Comparison of ENCODE assay signal across 8 cellular contexts in genomic region chr18:24427484-24427883, GRCh38. TPM values are rescaled to one million over a fixed set of nuclear protein-coding genes. Genes with fewer than 3 reads are reported as not detected.
A peak's percentile ranks its signal among the peaks of the same experiment; 100 is the strongest.
DNase-seq lines count a peak whose midpoint lies in the region; ATAC-seq and TF ChIP-seq lines count a peak whose summit lies in the region.

No MANE protein-coding gene starts in this region.

- peaks cover 18% of the 10 kb centered on the region for H3K4me1 ChIP-seq in SJSA1 (replicated peaks)
- H3K4me1 ChIP-seq in sigmoid colon, result peaks cover 0 to 11% (median 8%) of the 10 kb centered on the region in 4 donors

- no peak for TF ChIP-seq EP300 in sigmoid colon (IDR thresholded peaks at IDR 0.05)

- no peak for ATAC-seq in HG03039 (IDR thresholded peaks at IDR 0.05; ENCODE audit: unreplicated experiment)
- no peak for ATAC-seq in HG02970 (IDR thresholded peaks at IDR 0.05; ENCODE audit: low FRiP score, unreplicated experiment)

- intact Hi-C loops in sigmoid colon (cut with DNase I), result loop anchor here (5.0 to 10.0 kb wide), 3 partner anchors 65 to 245 kb away; no protein-coding TSS in a partner anchor

- no peak for TF ChIP-seq CTCF in sigmoid colon (IDR thresholded peaks at IDR 0.05)

- peak overlapping the region; percentile 87 for H3K4me3 Mint-ChIP-seq in T-helper 2 cell treated with Interferon-gamma antibody and Interleukin-4, amounts not matched to agents 5 μg/mL and 100 μg/mL, for 36 hours

- H3K36me3 Mint-ChIP-seq in T-helper 2 cell treated with Interferon-gamma antibody and Interleukin-4, amounts not matched to agents 5 μg/mL and 100 μg/mL, for 36 hours (ENCODE audit: low read depth), result peaks cover 23% of the 10 kb centered on the region

- H3K27ac ChIP-seq in SJSA1 (no peak overlapping the region), sigmoid colon (peak overlapping the region in 1 of 4 donors; percentile 85)

- WGBS in sigmoid colon, 2 donors, result 62% methylated on average over 3 of the region's 3 CpGs

- peaks cover 33% of the 10 kb centered on the region for H3K27me3 Mint-ChIP-seq in T-helper 2 cell treated with Interferon-gamma antibody and Interleukin-4, amounts not matched to agents 5 μg/mL and 100 μg/mL, for 36 hours (ENCODE audit: low read depth)

- H3K9me3 ChIP-seq in SJSA1 (replicated peaks) (0 out of 2 replicates have a peak, but pooled peaks cover 4% of the 10 kb centered on the region), sigmoid colon (no peaks in the 10 kb centered on the region)

- H3K27me3 ChIP-seq in SJSA1 (replicated peaks) (no peaks in the 10 kb centered on the region), sigmoid colon (peaks cover 0 to 18% (median 0%) of the 10 kb centered on the region in 3 donors)

- H3K9me3 Mint-ChIP-seq in T-helper 2 cell treated with Interferon-gamma antibody and Interleukin-4, amounts not matched to agents 5 μg/mL and 100 μg/mL, for 36 hours, result peaks cover 15% of the 10 kb centered on the region

- H3K4me1 Mint-ChIP-seq in T-helper 2 cell treated with Interferon-gamma antibody and Interleukin-4, amounts not matched to agents 5 μg/mL and 100 μg/mL, for 36 hours (ENCODE audit: low read depth), result peaks cover 10% of the 10 kb centered on the region

- H3K27ac Mint-ChIP-seq in T-helper 2 cell treated with Interferon-gamma antibody and Interleukin-4, amounts not matched to agents 5 μg/mL and 100 μg/mL, for 36 hours, result no peak overlapping the region

- no peak for TF ChIP-seq POLR2A in sigmoid colon (IDR thresholded peaks at IDR 0.05)

- DNase-seq in T-helper 2 cell treated with Interferon-gamma antibody and Interleukin-4, amounts not matched to agents 5 μg/mL and 100 μg/mL, for 36 hours (ENCODE audit: low spot score), result no peak
- DNase-seq in T-helper 2 cell, result no peak
- DNase-seq in SJSA1 (ENCODE audit: low read depth in 1 of 2, low spot score in 2 of 2), result no peak
- DNase-seq in fibroblast of peridontal ligament (ENCODE audit: extremely low read depth), result peak; percentile 13
- DNase-seq in sigmoid colon, result no peak
- no peak for DNase-seq in ureter (ENCODE audit: low spot score)

- H3K36me3 ChIP-seq in SJSA1 (peaks cover 9% of the 10 kb centered on the region), sigmoid colon (peaks cover 0 to 20% (median 0%) of the 10 kb centered on the region in 4 donors)

- H3K4me3 ChIP-seq in SJSA1 (peak overlapping the region; percentile 83; the same call in 1 of the 2 replicates), sigmoid colon (peak overlapping the region; percentile 83 to 90 (median 85))

RNA-seq across cellular contexts. Expression of gene IMPACT, which starts 1.0 kb away (rescaled TPM):
- 27.7 and 33.2 TPM in 2 replicates for total RNA-seq in SJSA1 (2014; rRNA removed; shearing (Covaris generic))
- 10 to 100 TPM; 15.6 to 24.6 (median 19.1) TPM for total RNA-seq in sigmoid colon
- 10 to 100 TPM; 11.7 to 14.4 (median 12.0) TPM for polyA plus RNA-seq in sigmoid colon
- 49.4 TPM for total RNA-seq in ureter

RNA-seq across cellular contexts. Expression of gene OSBPL1A, which starts 29.9 kb away (rescaled TPM):
- 34.6 and 40.7 TPM in 2 replicates for total RNA-seq in SJSA1 (2014; rRNA removed; shearing (Covaris generic))
- total RNA-seq in sigmoid colon (100 to 1,000 TPM in 1 of 4 donors, 10 to 100 TPM in 3; 71.3 to 110 (median 94.6) TPM), ureter (40.4 TPM)
- polyA plus RNA-seq in sigmoid colon, result 10 to 100 TPM; 15.2 to 45.3 (median 42.0) TPM

RNA-seq across cellular contexts. Expression of gene HRH4, which starts 33.0 kb away (rescaled TPM):
- total RNA-seq in SJSA1 (2014; rRNA removed; shearing (Covaris generic)), result not detected in 2 replicates
- total RNA-seq in sigmoid colon (under 1 TPM in 1 of 4 donors, not detected in 3; under 0.01 TPM), ureter (not detected)
- polyA plus RNA-seq in sigmoid colon, result under 1 TPM in 1 of 3 donors, not detected in 2; 0.01 TPM
